1 cellular context compared by ENCODE assay signal in the genomic region with DNA sequence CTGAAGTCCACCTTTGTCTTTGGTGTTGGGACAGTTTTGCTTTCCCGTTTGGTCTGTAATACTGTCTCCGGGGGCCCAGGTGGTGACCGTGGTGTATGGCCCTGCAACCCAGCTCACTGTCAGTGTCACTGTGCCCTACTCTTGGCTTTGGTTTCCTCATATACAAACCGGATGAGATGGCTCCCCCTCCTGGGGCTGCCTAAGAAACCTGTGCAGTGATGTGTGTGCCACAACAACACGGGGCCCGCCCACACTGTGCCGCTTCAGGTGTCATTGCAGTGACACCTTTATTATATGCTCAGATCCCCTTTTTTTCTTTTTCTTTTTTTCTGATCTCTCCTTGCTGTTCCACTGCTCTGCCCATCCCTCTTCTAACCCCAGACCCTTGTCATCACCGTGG.
TF ChIP-seq lines count a peak whose summit lies in the region.

No MANE protein-coding gene starts in this region.

TF ChIP-seq in GM23338, 12 proteins besides CTCF, POLR2A, EP300 and RAD21 (continued from another document):
- TF ChIP-seq, protein P1, sequence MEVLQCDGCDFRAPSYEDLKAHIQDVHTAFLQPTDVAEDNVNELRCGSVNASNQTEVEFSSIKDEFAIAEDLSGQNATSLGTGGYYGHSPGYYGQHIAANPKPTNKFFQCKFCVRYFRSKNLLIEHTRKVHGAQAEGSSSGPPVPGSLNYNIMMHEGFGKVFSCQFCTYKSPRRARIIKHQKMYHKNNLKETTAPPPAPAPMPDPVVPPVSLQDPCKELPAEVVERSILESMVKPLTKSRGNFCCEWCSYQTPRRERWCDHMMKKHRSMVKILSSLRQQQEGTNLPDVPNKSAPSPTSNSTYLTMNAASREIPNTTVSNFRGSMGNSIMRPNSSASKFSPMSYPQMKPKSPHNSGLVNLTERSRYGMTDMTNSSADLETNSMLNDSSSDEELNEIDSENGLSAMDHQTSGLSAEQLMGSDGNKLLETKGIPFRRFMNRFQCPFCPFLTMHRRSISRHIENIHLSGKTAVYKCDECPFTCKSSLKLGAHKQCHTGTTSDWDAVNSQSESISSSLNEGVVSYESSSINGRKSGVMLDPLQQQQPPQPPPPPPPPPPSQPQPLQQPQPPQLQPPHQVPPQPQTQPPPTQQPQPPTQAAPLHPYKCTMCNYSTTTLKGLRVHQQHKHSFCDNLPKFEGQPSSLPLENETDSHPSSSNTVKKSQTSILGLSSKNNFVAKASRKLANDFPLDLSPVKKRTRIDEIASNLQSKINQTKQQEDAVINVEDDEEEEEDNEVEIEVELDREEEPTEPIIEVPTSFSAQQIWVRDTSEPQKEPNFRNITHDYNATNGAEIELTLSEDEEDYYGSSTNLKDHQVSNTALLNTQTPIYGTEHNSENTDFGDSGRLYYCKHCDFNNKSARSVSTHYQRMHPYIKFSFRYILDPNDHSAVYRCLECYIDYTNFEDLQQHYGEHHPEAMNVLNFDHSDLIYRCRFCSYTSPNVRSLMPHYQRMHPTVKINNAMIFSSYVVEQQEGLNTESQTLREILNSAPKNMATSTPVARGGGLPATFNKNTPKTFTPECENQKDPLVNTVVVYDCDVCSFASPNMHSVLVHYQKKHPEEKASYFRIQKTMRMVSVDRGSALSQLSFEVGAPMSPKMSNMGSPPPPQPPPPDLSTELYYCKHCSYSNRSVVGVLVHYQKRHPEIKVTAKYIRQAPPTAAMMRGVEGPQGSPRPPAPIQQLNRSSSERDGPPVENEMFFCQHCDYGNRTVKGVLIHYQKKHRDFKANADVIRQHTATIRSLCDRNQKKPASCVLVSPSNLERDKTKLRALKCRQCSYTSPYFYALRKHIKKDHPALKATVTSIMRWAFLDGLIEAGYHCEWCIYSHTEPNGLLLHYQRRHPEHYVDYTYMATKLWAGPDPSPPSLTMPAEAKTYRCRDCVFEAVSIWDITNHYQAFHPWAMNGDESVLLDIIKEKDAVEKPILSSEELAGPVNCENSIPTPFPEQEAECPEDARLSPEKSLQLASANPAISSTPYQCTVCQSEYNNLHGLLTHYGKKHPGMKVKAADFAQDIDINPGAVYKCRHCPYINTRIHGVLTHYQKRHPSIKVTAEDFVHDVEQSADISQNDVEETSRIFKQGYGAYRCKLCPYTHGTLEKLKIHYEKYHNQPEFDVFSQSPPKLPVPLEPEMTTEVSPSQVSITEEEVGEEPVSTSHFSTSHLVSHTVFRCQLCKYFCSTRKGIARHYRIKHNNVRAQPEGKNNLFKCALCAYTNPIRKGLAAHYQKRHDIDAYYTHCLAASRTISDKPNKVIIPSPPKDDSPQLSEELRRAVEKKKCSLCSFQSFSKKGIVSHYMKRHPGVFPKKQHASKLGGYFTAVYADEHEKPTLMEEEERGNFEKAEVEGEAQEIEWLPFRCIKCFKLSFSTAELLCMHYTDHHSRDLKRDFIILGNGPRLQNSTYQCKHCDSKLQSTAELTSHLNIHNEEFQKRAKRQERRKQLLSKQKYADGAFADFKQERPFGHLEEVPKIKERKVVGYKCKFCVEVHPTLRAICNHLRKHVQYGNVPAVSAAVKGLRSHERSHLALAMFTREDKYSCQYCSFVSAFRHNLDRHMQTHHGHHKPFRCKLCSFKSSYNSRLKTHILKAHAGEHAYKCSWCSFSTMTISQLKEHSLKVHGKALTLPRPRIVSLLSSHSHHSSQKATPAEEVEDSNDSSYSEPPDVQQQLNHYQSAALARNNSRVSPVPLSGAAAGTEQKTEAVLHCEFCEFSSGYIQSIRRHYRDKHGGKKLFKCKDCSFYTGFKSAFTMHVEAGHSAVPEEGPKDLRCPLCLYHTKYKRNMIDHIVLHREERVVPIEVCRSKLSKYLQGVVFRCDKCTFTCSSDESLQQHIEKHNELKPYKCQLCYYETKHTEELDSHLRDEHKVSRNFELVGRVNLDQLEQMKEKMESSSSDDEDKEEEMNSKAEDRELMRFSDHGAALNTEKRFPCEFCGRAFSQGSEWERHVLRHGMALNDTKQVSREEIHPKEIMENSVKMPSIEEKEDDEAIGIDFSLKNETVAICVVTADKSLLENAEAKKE (CRISPR knock-in tag; IDR thresholded peaks at IDR 0.05): no peak
- no peak for TF ChIP-seq STAT1 (IDR thresholded peaks at IDR 0.05; ENCODE audit: unreplicated experiment)
- TF ChIP-seq CREB1 (CRISPR knock-in tag; IDR thresholded peaks at IDR 0.05; ENCODE audit: low read depth): no peak
